Comparison of ENCODE assay signal across 17 cellular contexts in the genomic region with DNA sequence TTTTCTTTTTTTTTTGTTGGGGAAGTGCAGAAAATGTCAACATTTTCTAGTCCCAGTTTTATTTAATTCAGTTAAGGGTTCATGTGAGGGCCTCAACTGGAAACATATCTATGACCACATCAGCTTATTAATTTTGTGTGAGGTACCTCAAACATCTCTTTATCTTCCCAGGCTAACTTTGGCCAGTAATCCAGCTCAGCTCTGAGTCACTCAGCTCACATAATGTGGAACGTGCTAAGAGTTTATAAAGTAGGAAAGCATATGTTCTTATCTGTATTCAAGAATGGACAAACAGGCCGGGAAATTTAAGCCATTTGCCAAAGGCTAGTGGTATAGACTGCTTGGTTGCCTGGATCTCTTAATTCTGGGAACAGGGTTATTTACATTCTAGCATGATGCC.
DNase-seq lines count a peak whose midpoint lies in the region; ATAC-seq and TF ChIP-seq lines count a peak whose summit lies in the region.
"Had no signal": no experiment of that assay in that cellular context is flagged by ENCODE, and none has a peak within 500 bp of the region (broad histone marks: within the 10 kb centered on the region; RNA-seq: fewer than 3 reads in every experiment).

No MANE protein-coding gene starts in this region.

- H3K27ac Mint-ChIP-seq in Caco-2 (ENCODE audit: unreplicated experiment) = no peak overlapping the region
- H3K27ac Mint-ChIP-seq: activated naive CD8-positive, alpha-beta T cell treated with anti-CD3 and anti-CD28 coated beads, Interleukin-2, amount 10 ng/mL, durations not matched to agents 7 days and 5 days had no signal

- POLR2A ChIA-PET in Caco-2 (lab: Charles Lee) = interaction anchor here (0.6 kb wide), 1 partner anchor 30 kb away, joined by 7 read pairs; no protein-coding TSS in a partner anchor

- DNase-seq in A172 (ENCODE audit: low spot score) = peak; percentile 63
- peak; percentile 63 for DNase-seq in GM03348 (ENCODE audit: low spot score)
- DNase-seq in fibroblast of the conjunctiva (ENCODE audit: low read depth) = peak; percentile 20
- no peak for DNase-seq in Caco-2
- no peak for DNase-seq in foreskin keratinocyte
- no peak for DNase-seq in T-helper 9 cell
- no peak for DNase-seq in stimulated activated CD4-positive, alpha-beta T cell treated with anti-CD3 and anti-CD28 coated beads, Interleukin-4, amount 100 ng/mL, for 4 hours
- DNase-seq: ACHN; activated naive CD8-positive, alpha-beta T cell treated with anti-CD3 and anti-CD28 coated beads, Interleukin-2, amount 10 ng/mL, durations not matched to agents 7 days and 5 days; activated T-cell treated with anti-CD3 and anti-CD28 coated beads, Interleukin-2, amount 50 U/mL, for 48 hours; NCI-H1105; NCI-H2171 treated with DMSO at 0.1 percent for 48 hours; SJCRH30; thyroid gland had no signal

- CTCF ChIA-PET in Caco-2 (lab: Charles Lee) = no interaction called here

- no peak overlapping the region for H3K27ac ChIP-seq in foreskin keratinocyte
- H3K27ac ChIP-seq: coronary artery, SJCRH30, thyroid gland had no signal

- BruUV-seq in Caco-2 (replicated peaks; lab: Mats Ljungman, UMichigan) = no TSS peak

- no peaks in the 10 kb centered on the region for H3K27me3 ChIP-seq in Caco-2 (replicated peaks; ENCODE audit: control insufficient read depth, insufficient read depth, low read length)
- no peaks in the 10 kb centered on the region for H3K27me3 ChIP-seq in foreskin keratinocyte
- H3K27me3 ChIP-seq: thyroid gland had no signal

- no peaks in the 10 kb centered on the region for H3K36me3 ChIP-seq in Caco-2 (ENCODE audit: control insufficient read depth, insufficient read depth, low read length)
- H3K36me3 ChIP-seq: SJCRH30, thyroid gland had no signal

- intact Hi-C loops in Caco-2 (cut with micrococcal nuclease; ENCODE audit: unreplicated experiment) = no loop called here

- peak; percentile 81 for ATAC-seq in SK-N-SH treated with all-trans-retinoic acid at 6 μM for 48 hours
- ATAC-seq in foreskin keratinocyte = no peak
- ATAC-seq: left lobe of liver had no signal

- no peak overlapping the region for H3K4me3 Mint-ChIP-seq in Caco-2 (ENCODE audit: unreplicated experiment)
- H3K4me3 Mint-ChIP-seq: activated naive CD8-positive, alpha-beta T cell treated with anti-CD3 and anti-CD28 coated beads, Interleukin-2, amount 10 ng/mL, durations not matched to agents 7 days and 5 days had no signal

- H3K4me1 ChIP-seq in Caco-2 (no peaks in the 10 kb centered on the region), foreskin keratinocyte (no peaks in the 10 kb centered on the region)
- H3K4me1 ChIP-seq: SJCRH30 had no signal

- no peak for TF ChIP-seq CTCF in Caco-2 (IDR thresholded peaks at IDR 0.05; ENCODE audit: insufficient read depth in 1 of 2, low read depth in 1 of 2, low read length in 1 of 2, severe bottlenecking in 1 of 2, unreplicated experiment in 1 of 2)
- TF ChIP-seq CTCF in foreskin keratinocyte (conservative IDR thresholded peaks at IDR 0.05) = no peak

- peaks cover 5% of the 10 kb centered on the region for H3K27me3 Mint-ChIP-seq in Caco-2 (ENCODE audit: insufficient read depth, unreplicated experiment)
- H3K27me3 Mint-ChIP-seq: activated naive CD8-positive, alpha-beta T cell treated with anti-CD3 and anti-CD28 coated beads, Interleukin-2, amount 10 ng/mL, durations not matched to agents 7 days and 5 days had no signal

- no peaks in the 10 kb centered on the region for H3K9me3 ChIP-seq in Caco-2
- H3K9me3 ChIP-seq: SJCRH30, thyroid gland had no signal

- no peaks in the 10 kb centered on the region for H3K9me3 Mint-ChIP-seq in Caco-2 (ENCODE audit: unreplicated experiment)
- H3K9me3 Mint-ChIP-seq: activated naive CD8-positive, alpha-beta T cell treated with anti-CD3 and anti-CD28 coated beads, Interleukin-2, amount 10 ng/mL, durations not matched to agents 7 days and 5 days had no signal

- H3K4me3 ChIP-seq in Caco-2 (ENCODE audit: low read depth, low read length) = no peak overlapping the region
- H3K4me3 ChIP-seq: coronary artery, SJCRH30, thyroid gland had no signal

- no peaks in the 10 kb centered on the region for H3K4me1 Mint-ChIP-seq in Caco-2 (ENCODE audit: low read depth, unreplicated experiment)

- no peaks in the 10 kb centered on the region for H3K36me3 Mint-ChIP-seq in Caco-2 (ENCODE audit: insufficient read depth, unreplicated experiment)

TF ChIP-seq in SK-N-SH treated with all-trans-retinoic acid at 6 μM for 48 hours, 23 proteins besides CTCF, POLR2A, EP300 and RAD21:
- TF ChIP-seq ZNF8 (CRISPR knock-in tag; IDR thresholded peaks at IDR 0.05) (no peak), TOX (CRISPR knock-in tag; IDR thresholded peaks at IDR 0.05; ENCODE audit: borderline replicate concordance) (no peak), OSR1 (CRISPR knock-in tag; IDR thresholded peaks at IDR 0.05) (no peak), PPARA (CRISPR knock-in tag; IDR thresholded peaks at IDR 0.05; ENCODE audit: borderline replicate concordance) (no peak), SNAI2 (CRISPR knock-in tag; IDR thresholded peaks at IDR 0.05) (no peak), TCF4 (CRISPR knock-in tag; IDR thresholded peaks at IDR 0.05; ENCODE audit: borderline replicate concordance) (no peak), RARB (CRISPR knock-in tag; IDR thresholded peaks at IDR 0.05) (no peak), BACH2 (CRISPR knock-in tag; IDR thresholded peaks at IDR 0.05; ENCODE audit: borderline replicate concordance) (no peak), CSDC2 (CRISPR knock-in tag; IDR thresholded peaks at IDR 0.05) (no peak), ZNF565 (CRISPR knock-in tag; conservative IDR thresholded peaks at IDR 0.05; ENCODE audit: low read depth) (no peak), ZC3H10 (CRISPR knock-in tag; IDR thresholded peaks at IDR 0.05) (no peak)
- TF ChIP-seq, protein P1, sequence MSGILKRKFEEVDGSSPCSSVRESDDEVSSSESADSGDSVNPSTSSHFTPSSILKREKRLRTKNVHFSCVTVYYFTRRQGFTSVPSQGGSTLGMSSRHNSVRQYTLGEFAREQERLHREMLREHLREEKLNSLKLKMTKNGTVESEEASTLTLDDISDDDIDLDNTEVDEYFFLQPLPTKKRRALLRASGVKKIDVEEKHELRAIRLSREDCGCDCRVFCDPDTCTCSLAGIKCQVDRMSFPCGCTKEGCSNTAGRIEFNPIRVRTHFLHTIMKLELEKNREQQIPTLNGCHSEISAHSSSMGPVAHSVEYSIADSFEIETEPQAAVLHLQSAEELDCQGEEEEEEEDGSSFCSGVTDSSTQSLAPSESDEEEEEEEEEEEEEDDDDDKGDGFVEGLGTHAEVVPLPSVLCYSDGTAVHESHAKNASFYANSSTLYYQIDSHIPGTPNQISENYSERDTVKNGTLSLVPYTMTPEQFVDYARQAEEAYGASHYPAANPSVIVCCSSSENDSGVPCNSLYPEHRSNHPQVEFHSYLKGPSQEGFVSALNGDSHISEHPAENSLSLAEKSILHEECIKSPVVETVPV (CRISPR knock-in tag; IDR thresholded peaks at IDR 0.05) = no peak
- TF ChIP-seq, protein P2, sequence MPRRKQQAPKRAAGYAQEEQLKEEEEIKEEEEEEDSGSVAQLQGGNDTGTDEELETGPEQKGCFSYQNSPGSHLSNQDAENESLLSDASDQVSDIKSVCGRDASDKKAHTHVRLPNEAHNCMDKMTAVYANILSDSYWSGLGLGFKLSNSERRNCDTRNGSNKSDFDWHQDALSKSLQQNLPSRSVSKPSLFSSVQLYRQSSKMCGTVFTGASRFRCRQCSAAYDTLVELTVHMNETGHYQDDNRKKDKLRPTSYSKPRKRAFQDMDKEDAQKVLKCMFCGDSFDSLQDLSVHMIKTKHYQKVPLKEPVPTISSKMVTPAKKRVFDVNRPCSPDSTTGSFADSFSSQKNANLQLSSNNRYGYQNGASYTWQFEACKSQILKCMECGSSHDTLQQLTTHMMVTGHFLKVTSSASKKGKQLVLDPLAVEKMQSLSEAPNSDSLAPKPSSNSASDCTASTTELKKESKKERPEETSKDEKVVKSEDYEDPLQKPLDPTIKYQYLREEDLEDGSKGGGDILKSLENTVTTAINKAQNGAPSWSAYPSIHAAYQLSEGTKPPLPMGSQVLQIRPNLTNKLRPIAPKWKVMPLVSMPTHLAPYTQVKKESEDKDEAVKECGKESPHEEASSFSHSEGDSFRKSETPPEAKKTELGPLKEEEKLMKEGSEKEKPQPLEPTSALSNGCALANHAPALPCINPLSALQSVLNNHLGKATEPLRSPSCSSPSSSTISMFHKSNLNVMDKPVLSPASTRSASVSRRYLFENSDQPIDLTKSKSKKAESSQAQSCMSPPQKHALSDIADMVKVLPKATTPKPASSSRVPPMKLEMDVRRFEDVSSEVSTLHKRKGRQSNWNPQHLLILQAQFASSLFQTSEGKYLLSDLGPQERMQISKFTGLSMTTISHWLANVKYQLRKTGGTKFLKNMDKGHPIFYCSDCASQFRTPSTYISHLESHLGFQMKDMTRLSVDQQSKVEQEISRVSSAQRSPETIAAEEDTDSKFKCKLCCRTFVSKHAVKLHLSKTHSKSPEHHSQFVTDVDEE (CRISPR knock-in tag; IDR thresholded peaks at IDR 0.05) = no peak
- TF ChIP-seq, protein P3, sequence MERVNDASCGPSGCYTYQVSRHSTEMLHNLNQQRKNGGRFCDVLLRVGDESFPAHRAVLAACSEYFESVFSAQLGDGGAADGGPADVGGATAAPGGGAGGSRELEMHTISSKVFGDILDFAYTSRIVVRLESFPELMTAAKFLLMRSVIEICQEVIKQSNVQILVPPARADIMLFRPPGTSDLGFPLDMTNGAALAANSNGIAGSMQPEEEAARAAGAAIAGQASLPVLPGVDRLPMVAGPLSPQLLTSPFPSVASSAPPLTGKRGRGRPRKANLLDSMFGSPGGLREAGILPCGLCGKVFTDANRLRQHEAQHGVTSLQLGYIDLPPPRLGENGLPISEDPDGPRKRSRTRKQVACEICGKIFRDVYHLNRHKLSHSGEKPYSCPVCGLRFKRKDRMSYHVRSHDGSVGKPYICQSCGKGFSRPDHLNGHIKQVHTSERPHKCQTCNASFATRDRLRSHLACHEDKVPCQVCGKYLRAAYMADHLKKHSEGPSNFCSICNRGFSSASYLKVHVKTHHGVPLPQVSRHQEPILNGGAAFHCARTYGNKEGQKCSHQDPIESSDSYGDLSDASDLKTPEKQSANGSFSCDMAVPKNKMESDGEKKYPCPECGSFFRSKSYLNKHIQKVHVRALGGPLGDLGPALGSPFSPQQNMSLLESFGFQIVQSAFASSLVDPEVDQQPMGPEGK (CRISPR knock-in tag; IDR thresholded peaks at IDR 0.05; ENCODE audit: borderline replicate concordance) = no peak

Comparison
In these comparisons a context has a peak if more than half of its experiments do, and no peak if none do; other contexts are left out.
1. DNase-seq: peak in A172 (single experiment), GM03348 (single experiment) and fibroblast of the conjunctiva (single experiment); none in Caco-2 (0 of 2), foreskin keratinocyte (0 of 2), T-helper 9 cell (single experiment) and stimulated activated CD4-positive, alpha-beta T cell treated with anti-CD3 and anti-CD28 coated beads, Interleukin-4, amount 100 ng/mL, for 4 hours (0 of 2).